ENCODE assay signal across 15 cellular contexts in genomic region chr12:92070864-92071445, GRCh38.
A peak's percentile ranks its signal among the peaks of the same experiment; 100 is the strongest.
DNase-seq lines count a peak whose midpoint lies in the region; ATAC-seq and TF ChIP-seq lines count a peak whose summit lies in the region.
"Had no signal": no experiment of that assay in that cellular context is flagged by ENCODE, and none has a peak within 500 bp of the region (broad histone marks: within the 10 kb centered on the region; RNA-seq: fewer than 3 reads in every experiment).

No MANE protein-coding gene starts in this region.

- no peaks in the 10 kb centered on the region for H3K79me2 ChIP-seq in mesendoderm (ENCODE audit: control insufficient read depth, insufficient read depth, low read length)
- H3K79me2 ChIP-seq: parathyroid adenoma had no signal

- H3K9ac ChIP-seq in mesendoderm (ENCODE audit: low read length), result no peak overlapping the region
- H3K9ac ChIP-seq: parathyroid adenoma had no signal

- H3K27ac ChIP-seq in HL-60 (replicated peaks), result peak overlapping the region; percentile 93
- H3K27ac ChIP-seq in Panc1 (ENCODE audit: low read length), result 0 out of 2 replicates have a peak overlapping the region, but pooled peaks have one; percentile 7
- H3K27ac ChIP-seq in spleen, result peak overlapping the region in 7 of 8 donors; percentile 41 to 90 (median 78)
- no peak overlapping the region for H3K27ac ChIP-seq in mesendoderm (ENCODE audit: low read depth, low read length)
- H3K27ac ChIP-seq: C4-2B, parathyroid adenoma had no signal

- no peak overlapping the region for H2BK5ac ChIP-seq in mesendoderm (ENCODE audit: low read length)

- ATAC-seq in Panc1 (no peak), left colon (peak; percentile 90)
- ATAC-seq: stimulated activated naive CD8-positive, alpha-beta T cell treated with anti-CD3 and anti-CD28 coated beads, Interleukin-15, Interleukin-2, amounts not matched to agents 100 U/mL and 50 U/mL, for 24 hours had no signal

- no peak overlapping the region for H4K8ac ChIP-seq in mesendoderm (ENCODE audit: low read depth, low read length)

- in situ Hi-C loops in Panc1 (cut with HindIII; ENCODE audit: low pct_unique_long_range_greater_than_20kb, low sequenced_read_pairs), result no loop called here

- H3K9me3 ChIP-seq in Panc1 (ENCODE audit: control insufficient read depth, insufficient read depth, low read depth, low read length), result no peaks in the 10 kb centered on the region; the same call in 1 of the 2 replicates
- H3K9me3 ChIP-seq in spleen, result no peaks in the 10 kb centered on the region

- no peak overlapping the region for H3K56ac ChIP-seq in mesendoderm (ENCODE audit: low read length)

- H3K18ac ChIP-seq in mesendoderm (ENCODE audit: low read length), result no peak overlapping the region

- DNase-seq in HL-60 (ENCODE audit: low read depth in 1 of 2, low spot score in 1 of 2) (peak; percentile 92 to 97), Panc1 (ENCODE audit: low read depth, low spot score) (no peak), left colon (peak; percentile 23 to 69), spleen (no peak), germinal center (ENCODE audit: low spot score) (no peak), mesendoderm (no peak)
- no peak for DNase-seq in activated CD8-positive, alpha-beta memory T cell treated with anti-CD3 and anti-CD28 coated beads, Interleukin-2, amount 50 U/mL, for 4 hours
- no peak for DNase-seq in effector CD4-positive, alpha-beta T cell
- DNase-seq: activated CD8-positive, alpha-beta memory T cell treated with anti-CD3 and anti-CD28 coated beads, Interleukin-2, amount 50 U/mL, for 48 hours; NCI-H510A treated with DMSO at 0.1 percent for 48 hours; SHP77; stimulated activated CD4-positive, alpha-beta T cell treated with anti-CD3 and anti-CD28 coated beads, Interleukin-2, amount 100 ng/mL, for 48 hours; stimulated activated naive CD8-positive, alpha-beta T cell treated with anti-CD3 and anti-CD28 coated beads, Interleukin-15, Interleukin-2, amounts not matched to agents 100 U/mL and 50 U/mL, for 24 hours had no signal

- H3K4me1 ChIP-seq in Panc1 (ENCODE audit: control insufficient read depth, insufficient read depth, low read length), result peaks cover 5% of the 10 kb centered on the region
- H3K4me1 ChIP-seq in spleen, result peaks cover 0 to 37% (median 10%) of the 10 kb centered on the region in 6 donors
- no peaks in the 10 kb centered on the region for H3K4me1 ChIP-seq in mesendoderm (ENCODE audit: control insufficient read depth, low read depth, low read length)

- H3K4me3 ChIP-seq in HL-60 (replicated peaks; ENCODE audit: insufficient read depth, low read length), result no peak overlapping the region
- H3K4me3 ChIP-seq in Panc1 (ENCODE audit: low read depth in 2 of 2, low read length in 2 of 2), result no peak overlapping the region
- peak overlapping the region in 1 of 8 donors; percentile 48 for H3K4me3 ChIP-seq in spleen
- H3K4me3 ChIP-seq in mesendoderm (ENCODE audit: low read length), result no peak overlapping the region

- POLR2A ChIA-PET in Panc1 (lab: Charles Lee), result no interaction called here

- no peak overlapping the region for H2BK15ac ChIP-seq in mesendoderm (replicated peaks; ENCODE audit: low read depth)

- 47 to 83% (median 68%) methylated on average over 6 of the region's 6 CpGs for whole genome bisulfite sequencing in spleen, 5 donors
- WGBS in mesendoderm (ENCODE audit: extremely low coverage, insufficient coverage, low lambda C conversion rate), result no CpG with 5 or more reads among the region's 6 CpGs

- H3K4me2 ChIP-seq in mesendoderm (ENCODE audit: low read length), result no peak overlapping the region

- intact Hi-C loops in Panc1 (cut with micrococcal nuclease; ENCODE audit: unreplicated experiment), result no loop called here
- intact Hi-C loops in left colon (cut with DNase I, micrococcal nuclease), result loop anchor here in 1 of 2 donors (5.0 kb wide), 1 partner anchor 66 kb away; no protein-coding TSS in a partner anchor
- intact Hi-C loops in spleen (cut with DNase I; ENCODE audit: low total_unique reads), result no loop called here

- no peaks in the 10 kb centered on the region for H3K79me1 ChIP-seq in mesendoderm (ENCODE audit: low read length)

- H2BK120ac ChIP-seq in mesendoderm (ENCODE audit: low read depth, low read length), result no peak overlapping the region

- H4K5ac ChIP-seq in mesendoderm (ENCODE audit: low read length), result no peak overlapping the region

- H2AK5ac ChIP-seq in mesendoderm (ENCODE audit: low read length), result no peak overlapping the region

- CTCF ChIA-PET in Panc1 (lab: Charles Lee), result no interaction called here

- TF ChIP-seq POLR2A in spleen (IDR thresholded peaks at IDR 0.05), result no peak

- H3K4ac ChIP-seq in mesendoderm (ENCODE audit: low read depth, low read length), result no peak overlapping the region

- H3K27me3 ChIP-seq in HL-60 (ENCODE audit: insufficient read depth, poor library complexity, severe bottlenecking) (no peaks in the 10 kb centered on the region), Panc1 (ENCODE audit: control insufficient read depth, insufficient read depth, low read length) (no peaks in the 10 kb centered on the region), spleen (replicated peaks in 1 of 7) (no peaks in the 10 kb centered on the region), mesendoderm (ENCODE audit: insufficient read depth, low read length, poor library complexity) (no peaks in the 10 kb centered on the region)

- no peak overlapping the region for H3K23ac ChIP-seq in mesendoderm (ENCODE audit: low read length)

- BruUV-seq in Panc1 (replicated peaks; lab: Mats Ljungman, UMichigan), result no TSS peak

- TF ChIP-seq CTCF in HL-60 (IDR thresholded peaks at IDR 0.05; ENCODE audit: insufficient read depth, low read length), result no peak
- no peak for TF ChIP-seq CTCF in Panc1 (IDR thresholded peaks at IDR 0.05)
- TF ChIP-seq CTCF in spleen (IDR thresholded peaks at IDR 0.05 in 8 of 11, conservative IDR thresholded peaks at IDR 0.05 in 3 of 11), result no peak

- H3K36me3 ChIP-seq in Panc1 (ENCODE audit: control insufficient read depth, insufficient read depth, low read length) (no peaks in the 10 kb centered on the region), spleen (no peaks in the 10 kb centered on the region), mesendoderm (ENCODE audit: control insufficient read depth, insufficient read depth, low read length) (no peaks in the 10 kb centered on the region)

Comparison
In these comparisons a context has a peak if more than half of its experiments do, and no peak if none do; other contexts are left out.
1. DNase-seq: peak in HL-60 (2 of 2) and left colon (2 of 2); none in Panc1 (single experiment), spleen (single experiment), germinal center (single experiment), activated CD8-positive, alpha-beta memory T cell treated with anti-CD3 and anti-CD28 coated beads, Interleukin-2, amount 50 U/mL, for 4 hours (single experiment), mesendoderm (single experiment) and effector CD4-positive, alpha-beta T cell (single experiment).